Comparison of ENCODE assay signal across 18 cellular contexts in genomic region chr6:140341272-140341671, GRCh38.
A peak's percentile ranks its signal among the peaks of the same experiment; 100 is the strongest.
DNase-seq lines count a peak whose midpoint lies in the region; ATAC-seq and TF ChIP-seq lines count a peak whose summit lies in the region.
"Had no signal": no experiment of that assay in that cellular context is flagged by ENCODE, and none has a peak within 500 bp of the region (broad histone marks: within the 10 kb centered on the region; RNA-seq: fewer than 3 reads in every experiment).

No MANE protein-coding gene starts in this region.

- no peaks in the 10 kb centered on the region for H3K27me3 Mint-ChIP-seq in dendritic cell treated with granulocyte-macrophage colony-stimulating factor and Interleukin-4, amounts not matched to agents 40 ng/mL and 50 ng/mL, for 4 days
- peaks cover 4 to 14% of the 10 kb centered on the region in 2 donors for H3K27me3 Mint-ChIP-seq in stimulated activated naive B cell treated with anti-CD40 and anti-IgM and Interleukin-4, amounts not matched to agents 10 μg/mL and 1 μg/mL and 100 μg/mL, for 72 hours
- H3K27me3 Mint-ChIP-seq in activated T-cell treated with anti-CD3 and anti-CD28 coated beads, Interleukin-2, amount 50 U/mL, for 4 hours (ENCODE audit: low read depth) = peaks cover 6% of the 10 kb centered on the region

- no peaks in the 10 kb centered on the region for H3K36me3 ChIP-seq in right lobe of liver
- H3K36me3 ChIP-seq: BLaER1 had no signal

- DNase-seq in right lobe of liver (no peak), epidermal melanocyte (ENCODE audit: insufficient read length, low spot score) (no peak)
- DNase-seq in stimulated activated naive B cell treated with anti-CD40 and anti-IgM and Interleukin-4, amounts not matched to agents 10 μg/mL and 1 μg/mL and 100 μg/mL, for 72 hours = no peak
- no peak for DNase-seq in activated T-cell treated with anti-CD3 and anti-CD28 coated beads, Interleukin-2, amount 50 U/mL, for 4 hours
- DNase-seq: CD4-positive, alpha-beta memory T cell; DMS153; DMS79; GDM1; HCEC 1CT had no signal

- TF ChIP-seq CTCF in right lobe of liver (IDR thresholded peaks at IDR 0.05) = no peak

- H3K27ac Mint-ChIP-seq in dendritic cell treated with granulocyte-macrophage colony-stimulating factor and Interleukin-4, amounts not matched to agents 40 ng/mL and 50 ng/mL, for 4 days = peak overlapping the region; percentile 10
- no peak overlapping the region for H3K27ac Mint-ChIP-seq in stimulated activated naive B cell treated with anti-CD40 and anti-IgM and Interleukin-4, amounts not matched to agents 10 μg/mL and 1 μg/mL and 100 μg/mL, for 72 hours
- H3K27ac Mint-ChIP-seq: CD14-positive monocyte; CD4-positive, alpha-beta memory T cell; GM23338 had no signal

- no peak overlapping the region for H3K4me3 Mint-ChIP-seq in dendritic cell treated with granulocyte-macrophage colony-stimulating factor and Interleukin-4, amounts not matched to agents 40 ng/mL and 50 ng/mL, for 4 days
- no peak overlapping the region for H3K4me3 Mint-ChIP-seq in stimulated activated naive B cell treated with anti-CD40 and anti-IgM and Interleukin-4, amounts not matched to agents 10 μg/mL and 1 μg/mL and 100 μg/mL, for 72 hours
- no peak overlapping the region for H3K4me3 Mint-ChIP-seq in activated T-cell treated with anti-CD3 and anti-CD28 coated beads, Interleukin-2, amount 50 U/mL, for 4 hours
- H3K4me3 Mint-ChIP-seq: CD14-positive monocyte; CD4-positive, alpha-beta memory T cell; GM23338 had no signal

- H3K4me1 ChIP-seq in right lobe of liver = peaks cover 0 to 16% (median 2%) of the 10 kb centered on the region in 4 donors
- H3K4me1 ChIP-seq: A549, BLaER1 had no signal

- no peaks in the 10 kb centered on the region for H3K27me3 ChIP-seq in right lobe of liver
- H3K27me3 ChIP-seq: BLaER1 had no signal

- peaks cover 11% of the 10 kb centered on the region for H3K36me3 Mint-ChIP-seq in dendritic cell treated with granulocyte-macrophage colony-stimulating factor and Interleukin-4, amounts not matched to agents 40 ng/mL and 50 ng/mL, for 4 days (ENCODE audit: low read depth)
- H3K36me3 Mint-ChIP-seq in stimulated activated naive B cell treated with anti-CD40 and anti-IgM and Interleukin-4, amounts not matched to agents 10 μg/mL and 1 μg/mL and 100 μg/mL, for 72 hours = peaks cover 0 to 3% of the 10 kb centered on the region in 2 donors
- no peaks in the 10 kb centered on the region for H3K36me3 Mint-ChIP-seq in activated T-cell treated with anti-CD3 and anti-CD28 coated beads, Interleukin-2, amount 50 U/mL, for 4 hours (ENCODE audit: insufficient read depth)
- H3K36me3 Mint-ChIP-seq: CD14-positive monocyte; CD4-positive, alpha-beta memory T cell had no signal

- intact Hi-C loops in dendritic cell treated with granulocyte-macrophage colony-stimulating factor and Interleukin-4, amounts not matched to agents 40 ng/mL and 50 ng/mL, for 4 days (cut with micrococcal nuclease) = no loop called here
- intact Hi-C loops in right lobe of liver (cut with DNase I) = no loop called here

- no peak for TF ChIP-seq POLR2A in right lobe of liver (IDR thresholded peaks at IDR 0.05)

- ATAC-seq in GM18868 (IDR thresholded peaks at IDR 0.05; ENCODE audit: unreplicated experiment) (peak; percentile 52), right lobe of liver (peak; percentile 38 to 73 (median 60)), GM19467 (IDR thresholded peaks at IDR 0.05; ENCODE audit: unreplicated experiment) (no peak)
- peak; percentile 69 to 84 for ATAC-seq in stimulated activated naive B cell treated with anti-CD40 and anti-IgM and Interleukin-4, amounts not matched to agents 10 μg/mL and 1 μg/mL and 100 μg/mL, for 72 hours (replicated peaks)
- no peak for ATAC-seq in activated T-cell treated with anti-CD3 and anti-CD28 coated beads, Interleukin-2, amount 50 U/mL, for 4 hours
- ATAC-seq: A549, GM23338, K562 had no signal

- peak overlapping the region in 2 of 3 donors; percentile 19 to 85 for H3K27ac ChIP-seq in right lobe of liver
- H3K27ac ChIP-seq: 22Rv1, A549, BLaER1 had no signal

- H3K9me3 Mint-ChIP-seq in dendritic cell treated with granulocyte-macrophage colony-stimulating factor and Interleukin-4, amounts not matched to agents 40 ng/mL and 50 ng/mL, for 4 days = peaks cover 47% of the 10 kb centered on the region
- H3K9me3 Mint-ChIP-seq in stimulated activated naive B cell treated with anti-CD40 and anti-IgM and Interleukin-4, amounts not matched to agents 10 μg/mL and 1 μg/mL and 100 μg/mL, for 72 hours = peaks cover 0 to 8% of the 10 kb centered on the region in 2 donors
- H3K9me3 Mint-ChIP-seq in activated T-cell treated with anti-CD3 and anti-CD28 coated beads, Interleukin-2, amount 50 U/mL, for 4 hours = no peaks in the 10 kb centered on the region

- peaks cover 28% of the 10 kb centered on the region for H3K4me1 Mint-ChIP-seq in dendritic cell treated with granulocyte-macrophage colony-stimulating factor and Interleukin-4, amounts not matched to agents 40 ng/mL and 50 ng/mL, for 4 days (ENCODE audit: low read depth)
- peaks cover 11 to 15% of the 10 kb centered on the region in 2 donors for H3K4me1 Mint-ChIP-seq in stimulated activated naive B cell treated with anti-CD40 and anti-IgM and Interleukin-4, amounts not matched to agents 10 μg/mL and 1 μg/mL and 100 μg/mL, for 72 hours
- no peaks in the 10 kb centered on the region for H3K4me1 Mint-ChIP-seq in activated T-cell treated with anti-CD3 and anti-CD28 coated beads, Interleukin-2, amount 50 U/mL, for 4 hours (ENCODE audit: low read depth)
- H3K4me1 Mint-ChIP-seq: CD14-positive monocyte; CD4-positive, alpha-beta memory T cell; GM23338 had no signal

- no peaks in the 10 kb centered on the region for H3K9me3 ChIP-seq in right lobe of liver
- H3K9me3 ChIP-seq: A549, BLaER1 had no signal

- no peak overlapping the region for H3K4me3 ChIP-seq in right lobe of liver
- H3K4me3 ChIP-seq: A549, BLaER1, GM23338, K562 had no signal

Comparison
In these comparisons a context has a peak if more than half of its experiments do, and no peak if none do; other contexts are left out.
1. ATAC-seq: peak in GM18868 (single experiment), right lobe of liver (4 of 4) and stimulated activated naive B cell treated with anti-CD40 and anti-IgM and Interleukin-4, amounts not matched to agents 10 μg/mL and 1 μg/mL and 100 μg/mL, for 72 hours (2 of 2); none in GM19467 (single experiment) and activated T-cell treated with anti-CD3 and anti-CD28 coated beads, Interleukin-2, amount 50 U/mL, for 4 hours (0 of 2).